In genomic region chr12:101773560-101774206, GRCh38 we compare ENCODE assay signal across 1 cellular context.
TF ChIP-seq lines count a peak whose summit lies in the region.

No MANE protein-coding gene starts in this region.

TF ChIP-seq in K562, 482 proteins besides CTCF, POLR2A, EP300 and RAD21 (continued from another document):
- no peak for TF ChIP-seq MLX (CRISPR knock-in tag; conservative IDR thresholded peaks at IDR 0.05)
- TF ChIP-seq SRF (CRISPR knock-in tag; IDR thresholded peaks at IDR 0.05), result no peak
- TF ChIP-seq ADNP (tag; IDR thresholded peaks at IDR 0.05), result no peak
- no peak for TF ChIP-seq MCM2 (IDR thresholded peaks at IDR 0.05; ENCODE audit: low read depth)
- TF ChIP-seq PTRF (tag; IDR thresholded peaks at IDR 0.05), result no peak
- 0 out of 4 replicates have a peak, but pooled peaks of 1 of the 2 experiments have one; percentile 10 for TF ChIP-seq MAZ (CRISPR knock-in tag; conservative IDR thresholded peaks at IDR 0.05 in 1 of 2, IDR thresholded peaks at IDR 0.05 in 1 of 2)
- no peak for TF ChIP-seq HNRNPL (IDR thresholded peaks at IDR 0.05; ENCODE audit: low read depth, low read length)
- no peak for TF ChIP-seq HDGF (IDR thresholded peaks at IDR 0.05)
- TF ChIP-seq ZNF408 (CRISPR knock-in tag; IDR thresholded peaks at IDR 0.05; ENCODE audit: low read depth), result no peak
- TF ChIP-seq EHMT2 (IDR thresholded peaks at IDR 0.05), result no peak
- no peak for TF ChIP-seq IFI16 (CRISPR knock-in tag; IDR thresholded peaks at IDR 0.05)
- TF ChIP-seq FOXJ3 (CRISPR knock-in tag; IDR thresholded peaks at IDR 0.05), result no peak
- no peak for TF ChIP-seq ZNF785 (CRISPR knock-in tag; IDR thresholded peaks at IDR 0.05)
- TF ChIP-seq BRF2 (IDR thresholded peaks at IDR 0.05; ENCODE audit: borderline replicate concordance, insufficient read depth, insufficient read length), result no peak
- no peak for TF ChIP-seq NBN (IDR thresholded peaks at IDR 0.05; ENCODE audit: low read depth)
- TF ChIP-seq SMARCC2 (IDR thresholded peaks at IDR 0.05; ENCODE audit: low read depth), result no peak
- TF ChIP-seq NUFIP1 (IDR thresholded peaks at IDR 0.05; ENCODE audit: partially characterized antibody), result no peak
- no peak for TF ChIP-seq NR2C1 (IDR thresholded peaks at IDR 0.05)
- no peak for TF ChIP-seq NR2C1 (tag; IDR thresholded peaks at IDR 0.05)
